Comparison of ENCODE assay signal across 30 cellular contexts in genomic region chr11:15875934-15876333, GRCh38.
"Had no signal": no experiment of that assay in that cellular context is flagged by ENCODE, and none has a peak within 500 bp of the region (broad histone marks: within the 10 kb centered on the region; RNA-seq: fewer than 3 reads in every experiment).

No MANE protein-coding gene starts in this region.

- H3K27ac Mint-ChIP-seq: naive thymus-derived CD4-positive, alpha-beta T cell; nephron; progenitor cell of endocrine pancreas had no signal

- H3K9me3 ChIP-seq: colonic mucosa, gastroesophageal sphincter, neutrophil, right lobe of liver, stomach, thyroid gland, upper lobe of left lung had no signal

- H3K36me3 ChIP-seq: colonic mucosa, gastroesophageal sphincter, heart left ventricle, neutrophil, right lobe of liver, stomach, thyroid gland, upper lobe of left lung had no signal

- H3K79me2 ChIP-seq: hepatocyte, parathyroid adenoma had no signal

- ATAC-seq: esophagus mucosa; gastroesophageal sphincter; heart left ventricle; left lobe of liver; naive thymus-derived CD4-positive, alpha-beta T cell; right lobe of liver had no signal

- H3K27me3 Mint-ChIP-seq: central memory CD8-positive, alpha-beta T cell had no signal

- H3K27me3 ChIP-seq: colonic mucosa, gastroesophageal sphincter, heart left ventricle, hepatocyte, neutrophil, right lobe of liver, stomach, thyroid gland, upper lobe of left lung had no signal

- H3K4me2 ChIP-seq: hepatocyte had no signal

- H2AFZ ChIP-seq: hepatocyte, parathyroid adenoma had no signal

- H3K27ac ChIP-seq: colonic mucosa, epithelial cell of prostate, gastroesophageal sphincter, heart left ventricle, hepatocyte, neutrophil, parathyroid adenoma, right lobe of liver, stomach, thyroid gland, upper lobe of left lung had no signal

- H3K4me1 Mint-ChIP-seq: central memory CD8-positive, alpha-beta T cell; naive thymus-derived CD4-positive, alpha-beta T cell had no signal

- H3K36me3 Mint-ChIP-seq: naive thymus-derived CD4-positive, alpha-beta T cell had no signal

- H3K4me3 ChIP-seq: colonic mucosa, gastroesophageal sphincter, heart left ventricle, hepatocyte, lung, right lobe of liver, stomach, thyroid gland, upper lobe of left lung had no signal

- H3K4me1 ChIP-seq: colonic mucosa, gastroesophageal sphincter, heart left ventricle, parathyroid adenoma, right lobe of liver, stomach, thyroid gland, upper lobe of left lung had no signal

- H3K9ac ChIP-seq: parathyroid adenoma had no signal

- H3K4me3 Mint-ChIP-seq: central memory CD8-positive, alpha-beta T cell; naive thymus-derived CD4-positive, alpha-beta T cell; nephron had no signal

- DNase-seq: colonic mucosa; dermis blood vessel endothelial cell; effector CD4-positive, alpha-beta T cell; foreskin fibroblast; heart left ventricle; kidney; mesenchymal stem cell; midbrain; naive thymus-derived CD4-positive, alpha-beta T cell; right lobe of liver; small intestine; stimulated activated CD4-positive, alpha-beta T cell treated with anti-CD3 and anti-CD28 coated beads, Interleukin-12 subunit alpha, Interleukin-12 subunit beta, amount 100 ng/mL, for 4 hours; stimulated activated CD4-positive, alpha-beta T cell treated with anti-CD3 and anti-CD28 coated beads, Interleukin-1b, Interleukin-23, amount 100 ng/mL, for 48 hours; stimulated activated CD4-positive, alpha-beta T cell treated with anti-CD3 and anti-CD28 coated beads, Interleukin-4, amount 100 ng/mL, for 1 hour; stimulated activated CD8-positive, alpha-beta memory T cell treated with anti-CD3 and anti-CD28 coated beads, Interleukin-4, amount 100 ng/mL, for 48 hours; stimulated activated naive CD4-positive, alpha-beta T cell treated with Interleukin-2 at 50 U/mL for 16 hours; stomach; thyroid gland; upper lobe of left lung had no signal
